8 cellular contexts compared by ENCODE assay signal in genomic region chr18:28175047-28175929, GRCh38. TPM values are rescaled to one million over a fixed set of nuclear protein-coding genes. Genes with fewer than 3 reads are reported as not detected.
DNase-seq lines count a peak whose midpoint lies in the region; ATAC-seq and TF ChIP-seq lines count a peak whose summit lies in the region.

No MANE protein-coding gene starts in this region.

- WGBS in hepatocyte (ENCODE audit: low lambda C conversion rate, missing lambda C conversion rate), result 2% methylated on average over 41 of the region's 54 CpGs

- H3K9me2 ChIP-seq in hepatocyte (replicated peaks; ENCODE audit: insufficient read depth), result no peaks in the 10 kb centered on the region

- H3K9me3 ChIP-seq in hepatocyte (ENCODE audit: low read depth), result no peaks in the 10 kb centered on the region

- peaks cover 58% of the 10 kb centered on the region for H3K27me3 Mint-ChIP-seq in activated T-cell treated with anti-CD3 and anti-CD28 coated beads, Interleukin-2, amount 50 U/mL, for 24 hours

- H3K79me2 ChIP-seq in hepatocyte, result peaks cover 70% of the 10 kb centered on the region

- H3K4me1 ChIP-seq in hepatocyte (ENCODE audit: insufficient read depth), result no peaks in the 10 kb centered on the region

- peak; percentile 27 for ATAC-seq in stimulated activated effector memory CD8-positive, alpha-beta T cell treated with anti-CD3 and anti-CD28 coated beads, Interleukin-12 subunit alpha, Interleukin-12 subunit beta, amount 100 ng/mL, for 72 hours
- no peak for ATAC-seq in HG02852 (IDR thresholded peaks at IDR 0.05; ENCODE audit: unreplicated experiment)

- peaks cover 4% of the 10 kb centered on the region for H3K27me3 ChIP-seq in hepatocyte

- H3K27ac Mint-ChIP-seq in activated T-cell treated with anti-CD3 and anti-CD28 coated beads, Interleukin-2, amount 50 U/mL, for 24 hours, result no peak overlapping the region
- no peak overlapping the region for H3K27ac Mint-ChIP-seq in stimulated activated effector memory CD8-positive, alpha-beta T cell treated with anti-CD3 and anti-CD28 coated beads, Interleukin-12 subunit alpha, Interleukin-12 subunit beta, amount 100 ng/mL, for 72 hours

- H2AFZ ChIP-seq in hepatocyte, result no peak overlapping the region

- H3K9me3 Mint-ChIP-seq in activated T-cell treated with anti-CD3 and anti-CD28 coated beads, Interleukin-2, amount 50 U/mL, for 24 hours, result no peaks in the 10 kb centered on the region
- H3K9me3 Mint-ChIP-seq in stimulated activated effector memory CD8-positive, alpha-beta T cell treated with anti-CD3 and anti-CD28 coated beads, Interleukin-12 subunit alpha, Interleukin-12 subunit beta, amount 100 ng/mL, for 72 hours, result peaks cover 8% of the 10 kb centered on the region

- no peaks in the 10 kb centered on the region for H4K20me1 ChIP-seq in hepatocyte (ENCODE audit: insufficient read depth, poor library complexity, severe bottlenecking)

- H3K36me3 ChIP-seq in hepatocyte (replicated peaks; ENCODE audit: insufficient read depth, low read depth), result no peaks in the 10 kb centered on the region

- peaks cover 18% of the 10 kb centered on the region for H3K4me1 Mint-ChIP-seq in activated T-cell treated with anti-CD3 and anti-CD28 coated beads, Interleukin-2, amount 50 U/mL, for 24 hours (ENCODE audit: low read depth)
- H3K4me1 Mint-ChIP-seq in stimulated activated effector memory CD8-positive, alpha-beta T cell treated with anti-CD3 and anti-CD28 coated beads, Interleukin-12 subunit alpha, Interleukin-12 subunit beta, amount 100 ng/mL, for 72 hours, result peaks cover 11% of the 10 kb centered on the region

- H3K4me2 ChIP-seq in hepatocyte, result peak overlapping the region; percentile 87

- H3K27ac ChIP-seq in hepatocyte, result peak overlapping the region; percentile 75

- peaks cover 2% of the 10 kb centered on the region for H3K36me3 Mint-ChIP-seq in activated T-cell treated with anti-CD3 and anti-CD28 coated beads, Interleukin-2, amount 50 U/mL, for 24 hours (ENCODE audit: low read depth)
- no peaks in the 10 kb centered on the region for H3K36me3 Mint-ChIP-seq in stimulated activated effector memory CD8-positive, alpha-beta T cell treated with anti-CD3 and anti-CD28 coated beads, Interleukin-12 subunit alpha, Interleukin-12 subunit beta, amount 100 ng/mL, for 72 hours

- DNase-seq in activated T-cell treated with anti-CD3 and anti-CD28 coated beads, Interleukin-2, amount 50 U/mL, for 24 hours, result peak; percentile 29
- DNase-seq in activated T-cell treated with anti-CD3 and anti-CD28 coated beads, Interleukin-2, amount 50 U/mL, for 1 hour, result no peak
- DNase-seq in activated gamma-delta T cell treated with Interleukin-2 at 50 U/mL for 16 hours (peak; percentile 4), hepatocyte (ENCODE audit: low spot score) (peak; percentile 82), NOMO-1 (lab: John Stamatoyannopoulos, UW; ENCODE audit: unreplicated experiment in 2 of 2) (no peak), GF-D8 (lab: John Stamatoyannopoulos, UW) (no peak)
- DNase-seq in stimulated activated effector memory CD8-positive, alpha-beta T cell treated with anti-CD3 and anti-CD28 coated beads, Interleukin-12 subunit alpha, Interleukin-12 subunit beta, amount 100 ng/mL, for 72 hours (ENCODE audit: low spot score in 2 of 2), result no peak

- H3K4me3 ChIP-seq in hepatocyte, result peak overlapping the region; percentile 41

- no peak for TF ChIP-seq CTCF in hepatocyte (IDR thresholded peaks at IDR 0.05; ENCODE audit: poor library complexity)

- no peak overlapping the region for H3K4me3 Mint-ChIP-seq in activated T-cell treated with anti-CD3 and anti-CD28 coated beads, Interleukin-2, amount 50 U/mL, for 24 hours
- H3K4me3 Mint-ChIP-seq in stimulated activated effector memory CD8-positive, alpha-beta T cell treated with anti-CD3 and anti-CD28 coated beads, Interleukin-12 subunit alpha, Interleukin-12 subunit beta, amount 100 ng/mL, for 72 hours, result peak overlapping the region; percentile 57

RNA-seq across cellular contexts. Expression of gene CDH2, which starts 1.6 kb away (rescaled TPM):
- total RNA-seq in hepatocyte, result 117 and 132 TPM in 2 replicates
- 65.9 and 81.8 TPM in 2 replicates for polyA plus RNA-seq in hepatocyte

Comparison
In these comparisons a context has a peak if more than half of its experiments do, and no peak if none do; other contexts are left out.
1. DNase-seq: peak in activated T-cell treated with anti-CD3 and anti-CD28 coated beads, Interleukin-2, amount 50 U/mL, for 24 hours (single experiment), activated gamma-delta T cell treated with Interleukin-2 at 50 U/mL for 16 hours (single experiment) and hepatocyte (single experiment); none in activated T-cell treated with anti-CD3 and anti-CD28 coated beads, Interleukin-2, amount 50 U/mL, for 1 hour (single experiment), stimulated activated effector memory CD8-positive, alpha-beta T cell treated with anti-CD3 and anti-CD28 coated beads, Interleukin-12 subunit alpha, Interleukin-12 subunit beta, amount 100 ng/mL, for 72 hours (0 of 2), NOMO-1 (0 of 2) and GF-D8 (single experiment).